1 cellular context compared by ENCODE assay signal in the genomic region with DNA sequence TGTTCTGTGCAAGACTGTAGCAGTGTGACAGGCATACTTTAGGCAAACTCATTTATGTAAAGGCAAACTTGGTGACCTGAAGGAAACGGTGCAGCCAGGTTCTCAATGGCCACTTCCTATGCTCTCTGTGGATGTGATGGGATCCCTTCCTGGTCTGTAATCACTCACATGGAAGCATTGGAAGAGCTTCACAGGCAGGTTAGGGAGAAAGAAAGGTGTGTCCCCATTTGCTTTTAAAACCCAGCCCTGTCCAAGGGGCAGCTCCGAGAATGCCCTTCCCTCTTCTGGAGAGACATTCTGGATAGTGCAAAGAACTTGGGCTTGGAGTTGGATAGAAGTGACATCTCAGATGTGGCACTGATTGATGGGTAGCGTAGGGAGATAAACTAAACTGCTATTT.
TF ChIP-seq lines count a peak whose summit lies in the region.

No MANE protein-coding gene starts in this region.

TF ChIP-seq in H1, 55 proteins besides CTCF, POLR2A, EP300 and RAD21:
- TF ChIP-seq SAP30 (IDR thresholded peaks at IDR 0.05; ENCODE audit: insufficient read depth, insufficient replicate concordance, low read length) (no peak), MAX (IDR thresholded peaks at IDR 0.05) (no peak), RXRA (IDR thresholded peaks at IDR 0.05; ENCODE audit: insufficient read depth, low read depth, low read length) (no peak)
